ENCODE assay signal across 9 cellular contexts in genomic region chr1:156095906-156096508, GRCh38. TPM values are rescaled to one million over a fixed set of nuclear protein-coding genes. Genes with fewer than 3 reads are reported as not detected.
DNase-seq lines count a peak whose midpoint lies in the region; ATAC-seq and TF ChIP-seq lines count a peak whose summit lies in the region.
"Had no signal": no experiment of that assay in that cellular context is flagged by ENCODE, and none has a peak within 500 bp of the region (broad histone marks: within the 10 kb centered on the region; RNA-seq: fewer than 3 reads in every experiment).

No MANE protein-coding gene starts in this region.

- BruUV-seq in A673 (replicated peaks; lab: Mats Ljungman, UMichigan): no TSS peak

- peaks cover 46% of the 10 kb centered on the region for H3K36me3 Mint-ChIP-seq in endothelial cell (ENCODE audit: low read depth, unreplicated experiment)

- TF ChIP-seq CTCF in GM12873 (IDR thresholded peaks at IDR 0.05; ENCODE audit: insufficient read depth, low read depth, low read length, missing control alignments): peak; percentile 2
- TF ChIP-seq CTCF in endothelial cell (IDR thresholded peaks at IDR 0.05; ENCODE audit: unreplicated experiment): no peak
- no peak for TF ChIP-seq CTCF in A673 (conservative IDR thresholded peaks at IDR 0.05; ENCODE audit: low read depth, low read length)

- H3K36me3 ChIP-seq in NT2/D1 (ENCODE audit: insufficient read depth, insufficient read length, low read length) (peaks cover 83% of the 10 kb centered on the region), A673 (ENCODE audit: insufficient read depth, low read length, poor library complexity, severe bottlenecking) (no peaks in the 10 kb centered on the region)

- peak overlapping the region; percentile 82 for H3K27ac Mint-ChIP-seq in endothelial cell (ENCODE audit: unreplicated experiment)

- H3K27me3 ChIP-seq in NT2/D1 (ENCODE audit: insufficient read depth, insufficient read length): no peaks in the 10 kb centered on the region
- H3K27me3 ChIP-seq in A673 (replicated peaks; ENCODE audit: insufficient read depth, low read depth, low read length, poor library complexity): no peaks in the 10 kb centered on the region

- POLR2A ChIA-PET in A673 (lab: Charles Lee; ENCODE audit: low non-redundant PET): no interaction called here

- ATAC-seq in sciatic nerve: peak; percentile 19

- H3K27ac ChIP-seq in A673 (ENCODE audit: low read depth, low read length, poor library complexity, severe bottlenecking) (no peak overlapping the region), caudate nucleus (ENCODE audit: low read depth, low read length) (no peak overlapping the region)

- peak overlapping the region; percentile 22 for H3K4me3 Mint-ChIP-seq in endothelial cell (ENCODE audit: unreplicated experiment)

- CTCF ChIA-PET in A673 (lab: Charles Lee): interaction anchor here (0.7 to 3.2 kb wide), 5 partner anchors 18 to 129 kb away, joined by 3 to 56 read pairs (median 5); no protein-coding TSS in a partner anchor

- peak overlapping the region; percentile 27 for H3K9ac ChIP-seq in NT2/D1 (ENCODE audit: insufficient read length, low read depth)

- DNase-seq in NT2/D1 (ENCODE audit: low read depth, low spot score) (no peak), endothelial cell (ENCODE audit: low spot score) (no peak), sciatic nerve (ENCODE audit: low spot score) (no peak), islet precursor cell (no peak), A673 (ENCODE audit: low spot score) (no peak), caudate nucleus (lab: John Stamatoyannopoulos, UW) (no peak), NCI-H524 treated with DMSO at 0.1 percent for 48 hours (lab: John Stamatoyannopoulos, UW) (no peak)

- H3K9me3 ChIP-seq in NT2/D1 (ENCODE audit: insufficient read depth, low read length) (no peaks in the 10 kb centered on the region), A673 (ENCODE audit: low read depth, low read length, poor library complexity, severe bottlenecking) (no peaks in the 10 kb centered on the region)

- peaks cover 33% of the 10 kb centered on the region for H3K4me1 Mint-ChIP-seq in endothelial cell (ENCODE audit: unreplicated experiment)

- H3K4me3 ChIP-seq in NT2/D1 (ENCODE audit: insufficient read length, low read depth) (no peak overlapping the region), A673 (ENCODE audit: low read depth, low read length, poor library complexity, severe bottlenecking) (no peak overlapping the region)

- intact Hi-C loops in sciatic nerve (cut with DNase I): loop anchor here (1.0 kb wide), 1 partner anchor 34 kb away; no protein-coding TSS in a partner anchor
- intact Hi-C loops in A673 (cut with micrococcal nuclease; ENCODE audit: unreplicated experiment): no loop called here

- H3K4me1 ChIP-seq in NT2/D1 (ENCODE audit: insufficient read depth, insufficient read length): peaks cover 37% of the 10 kb centered on the region
- H3K4me1 ChIP-seq in A673 (ENCODE audit: insufficient read depth, low read length, poor library complexity, severe bottlenecking): peaks cover 14% of the 10 kb centered on the region

- H3K9me3 Mint-ChIP-seq in endothelial cell (ENCODE audit: unreplicated experiment): no peaks in the 10 kb centered on the region

- peaks cover 9% of the 10 kb centered on the region for H3K27me3 Mint-ChIP-seq in endothelial cell (ENCODE audit: unreplicated experiment)

RNA-seq across cellular contexts. Expression of gene MEX3A, which starts 13.7 kb away (rescaled TPM):
- total RNA-seq in endothelial cell (ENCODE audit: unreplicated experiment) (63.9 TPM), sciatic nerve (1.2 TPM), A673 (2021) (90.0 and 92.5 TPM in 2 replicates)

RNA-seq across cellular contexts. Expression of gene LMNA, which starts 18.5 kb away (rescaled TPM):
- total RNA-seq in endothelial cell (ENCODE audit: unreplicated experiment) (35.8 TPM), sciatic nerve (322 TPM), A673 (2021) (204 and 225 TPM in 2 replicates)

RNA-seq across cellular contexts. Expression of gene RAB25, which starts 35.0 kb away (rescaled TPM):
- total RNA-seq in endothelial cell (ENCODE audit: unreplicated experiment): 1.6 TPM
- not detected for total RNA-seq in sciatic nerve
- total RNA-seq in A673 (2021): 0.47 and 0.66 TPM in 2 replicates
- total RNA-seq: mesenteric fat pad had no signal

RNA-seq across cellular contexts. Expression of gene LAMTOR2, which starts 41.4 kb away (rescaled TPM):
- total RNA-seq in endothelial cell (ENCODE audit: unreplicated experiment): 82.4 TPM
- 35.8 TPM for total RNA-seq in sciatic nerve
- 52.0 and 63.6 TPM in 2 replicates for total RNA-seq in A673 (2021)

RNA-seq across cellular contexts. Expression of gene UBQLN4, which starts 42.4 kb away (rescaled TPM):
- total RNA-seq in endothelial cell (ENCODE audit: unreplicated experiment): 47.6 TPM
- 37.6 TPM for total RNA-seq in sciatic nerve
- total RNA-seq in A673 (2021): 66.6 and 75.2 TPM in 2 replicates

Comparison
In these comparisons a context has a peak if more than half of its experiments do, and no peak if none do; other contexts are left out.
1. RNA of gene MEX3A, which starts 13.7 kb away (total RNA-seq): 90.0 to 92.5 TPM in A673 and 63.9 TPM in endothelial cell (single experiment); 1.2 TPM in sciatic nerve (single experiment); every median in the first group is over 10 times any median in the second.